In genomic region chrX:13092455-13092941, GRCh38 we compare ENCODE assay signal across 8 cellular contexts.
DNase-seq lines count a peak whose midpoint lies in the region; ATAC-seq lines count a peak whose summit lies in the region.

No MANE protein-coding gene starts in this region.

- peak; percentile 50 for DNase-seq in activated CD4-positive, CD25-positive, alpha-beta regulatory T cell treated with anti-CD3 and anti-CD28 coated beads, Interleukin-2, amount 50 U/mL, for 16 hours (ENCODE audit: low read depth, low spot score)
- peak; percentile 71 for DNase-seq in effector CD4-positive, alpha-beta T cell
- peak; percentile 46 to 61 for DNase-seq in stimulated activated CD8-positive, alpha-beta memory T cell treated with anti-CD3 and anti-CD28 coated beads, Interleukin-15, amount 100 ng/mL, for 4 hours (ENCODE audit: low read depth in 2 of 2)
- no peak for DNase-seq in NCI-H1694 (lab: John Stamatoyannopoulos, UW)
- no peak for DNase-seq in NCI-H2227 treated with DMSO at 0.1 percent for 48 hours (lab: John Stamatoyannopoulos, UW)

- ATAC-seq in GM18870 (IDR thresholded peaks at IDR 0.05; ENCODE audit: unreplicated experiment) (peak; percentile 68), HG03066 (IDR thresholded peaks at IDR 0.05; ENCODE audit: low read depth, unreplicated experiment) (peak; percentile 57), HG02970 (IDR thresholded peaks at IDR 0.05; ENCODE audit: low FRiP score, unreplicated experiment) (no peak)

Comparison
In these comparisons a context has a peak if more than half of its experiments do, and no peak if none do; other contexts are left out.
1. DNase-seq: peak in activated CD4-positive, CD25-positive, alpha-beta regulatory T cell treated with anti-CD3 and anti-CD28 coated beads, Interleukin-2, amount 50 U/mL, for 16 hours (single experiment), effector CD4-positive, alpha-beta T cell (single experiment) and stimulated activated CD8-positive, alpha-beta memory T cell treated with anti-CD3 and anti-CD28 coated beads, Interleukin-15, amount 100 ng/mL, for 4 hours (2 of 2); none in NCI-H1694 (single experiment) and NCI-H2227 treated with DMSO at 0.1 percent for 48 hours (single experiment).